Comparison of ENCODE assay signal across 15 cellular contexts in the genomic region with DNA sequence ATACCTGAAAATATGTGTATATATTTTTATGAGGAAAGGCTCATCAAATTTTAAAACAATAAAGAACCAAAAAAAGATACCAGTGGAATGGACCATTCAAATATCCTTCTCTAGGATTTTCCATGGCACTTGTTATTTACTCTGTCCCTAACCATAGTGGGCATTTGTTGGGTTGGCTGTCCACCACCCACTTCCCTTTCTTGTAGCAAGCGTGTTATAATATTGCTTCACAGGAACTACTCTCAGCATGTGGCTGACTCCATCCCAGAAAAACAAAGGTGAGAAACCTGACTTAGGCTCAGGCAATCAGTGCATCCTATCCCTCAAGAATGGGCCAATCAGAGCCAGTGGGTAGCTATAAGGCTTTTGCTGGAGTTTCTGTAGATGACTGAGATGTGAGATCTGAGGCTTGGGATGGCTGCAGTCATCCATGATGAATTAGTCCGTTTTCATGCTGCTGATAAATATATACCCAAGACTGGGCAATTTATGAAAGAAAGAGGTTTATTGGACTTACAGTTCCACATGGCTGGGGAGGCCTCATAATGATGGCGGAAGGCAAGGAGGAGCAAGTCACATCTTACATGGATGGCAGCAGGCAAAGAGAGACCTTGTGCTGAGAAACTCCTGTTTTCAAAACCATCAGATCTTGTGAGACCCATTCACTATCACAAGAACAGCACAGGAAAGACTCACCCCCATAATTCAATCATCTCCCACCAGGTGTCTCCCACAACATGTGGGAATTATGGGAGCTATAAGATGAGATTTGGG.
"Had no signal": no experiment of that assay in that cellular context is flagged by ENCODE, and none has a peak within 500 bp of the region (broad histone marks: within the 10 kb centered on the region; RNA-seq: fewer than 3 reads in every experiment).

No MANE protein-coding gene starts in this region.

- H3K4me2 ChIP-seq: smooth muscle cell had no signal

- H3K4me1 ChIP-seq: heart left ventricle, pancreas had no signal

- DNase-seq: effector CD4-positive, alpha-beta T cell; endodermal cell; foreskin melanocyte; heart left ventricle; hippocampal formation; left colon; mesendoderm; naive B cell; occipital lobe; pancreas; right cardiac atrium; stimulated activated CD4-positive, alpha-beta T cell treated with anti-CD3 and anti-CD28 coated beads, Interleukin-2, amount 100 ng/mL, for 48 hours; stimulated activated naive CD4-positive, alpha-beta T cell treated with Interleukin-2 at 50 U/mL for 16 hours; trophoblast cell had no signal

- H3K27me3 ChIP-seq: heart left ventricle, pancreas had no signal

- H3K27ac ChIP-seq: heart left ventricle, pancreas had no signal

- ATAC-seq: heart left ventricle, left colon, pancreas, right cardiac atrium had no signal

- H3K4me3 ChIP-seq: heart left ventricle, pancreas, smooth muscle cell had no signal

- H3K9me3 ChIP-seq: heart left ventricle, pancreas had no signal
